Comparison of ENCODE assay signal across 15 cellular contexts in genomic region chr3:133439563-133439962, GRCh38. TPM values are rescaled to one million over a fixed set of nuclear protein-coding genes. Genes with fewer than 3 reads are reported as not detected.
DNase-seq lines count a peak whose midpoint lies in the region; ATAC-seq and TF ChIP-seq lines count a peak whose summit lies in the region.
"Had no signal": no experiment of that assay in that cellular context is flagged by ENCODE, and none has a peak within 500 bp of the region (broad histone marks: within the 10 kb centered on the region; RNA-seq: fewer than 3 reads in every experiment).

No MANE protein-coding gene starts in this region.

- intact Hi-C loops in activated B cell treated with CpG ODN at 0.5 μM for 24 hours (cut with micrococcal nuclease) (no loop called here), right lobe of liver (cut with DNase I) (no loop called here)

- peaks cover 3% of the 10 kb centered on the region for H3K36me3 Mint-ChIP-seq in activated B cell treated with CpG ODN at 0.5 μM for 24 hours (ENCODE audit: low read depth)
- H3K36me3 Mint-ChIP-seq: CD14-positive monocyte, IgD-negative memory B cell had no signal

- no peak for TF ChIP-seq CTCF in HEK293 (tag by site-specific recombination; IDR thresholded peaks at IDR 0.05)
- no peak for TF ChIP-seq CTCF in activated B cell treated with CpG ODN at 0.5 μM for 24 hours (IDR thresholded peaks at IDR 0.05)
- no peak for TF ChIP-seq CTCF in right lobe of liver (IDR thresholded peaks at IDR 0.05)

- POLR2A ChIA-PET in HEK293 (lab: Yijun Ruan, JAX), result no interaction called here
- POLR2A ChIA-PET in activated B cell treated with CpG ODN at 0.5 μM for 24 hours (lab: Charles Lee), result no interaction called here

- no peaks in the 10 kb centered on the region for H3K27me3 ChIP-seq in right lobe of liver

- H3K4me1 Mint-ChIP-seq in activated B cell treated with CpG ODN at 0.5 μM for 24 hours, result peaks cover 38% of the 10 kb centered on the region

- H3K36me3 ChIP-seq in HEK293 (ENCODE audit: control insufficient read depth in 2 of 2, insufficient read depth in 1 of 2, low read length in 2 of 2) (no peaks in the 10 kb centered on the region), right lobe of liver (no peaks in the 10 kb centered on the region)

- ATAC-seq in activated B cell treated with CpG ODN at 0.5 μM for 24 hours (ENCODE audit: low read depth) (no peak), right lobe of liver (peak in 3 of 4 donors; percentile 34 to 44 (median 42)), GM21367 (IDR thresholded peaks at IDR 0.05; ENCODE audit: unreplicated experiment) (no peak)
- ATAC-seq: A549 had no signal

- H3K9me3 ChIP-seq in HEK293 (ENCODE audit: control insufficient read depth, insufficient read depth, low read depth, low read length), result no peaks in the 10 kb centered on the region
- no peaks in the 10 kb centered on the region for H3K9me3 ChIP-seq in right lobe of liver
- H3K9me3 ChIP-seq: A549, Caco-2 had no signal

- H3K4me1 ChIP-seq in HEK293 (ENCODE audit: control insufficient read depth, insufficient read depth, low read length) (no peaks in the 10 kb centered on the region), right lobe of liver (peaks cover 0 to 16% (median 0%) of the 10 kb centered on the region in 4 donors)

- no peak overlapping the region for H3K4me3 Mint-ChIP-seq in activated B cell treated with CpG ODN at 0.5 μM for 24 hours
- H3K4me3 Mint-ChIP-seq: CD14-positive monocyte; CD8-positive, alpha-beta memory T cell had no signal

- CTCF ChIA-PET in HEK293 (lab: Yijun Ruan, JAX) (no interaction called here), activated B cell treated with CpG ODN at 0.5 μM for 24 hours (lab: Charles Lee) (no interaction called here)

- H3K27ac Mint-ChIP-seq in activated B cell treated with CpG ODN at 0.5 μM for 24 hours, result peak overlapping the region; percentile 13
- H3K27ac Mint-ChIP-seq: CD14-positive monocyte, IgD-negative memory B cell had no signal

- WGBS in right lobe of liver (ENCODE audit: insufficient coverage, low coverage, low lambda C conversion rate, missing lambda C conversion rate), result 49% methylated on average over 2 of the region's 2 CpGs

- TF ChIP-seq POLR2A in right lobe of liver (IDR thresholded peaks at IDR 0.05), result no peak

- no peak overlapping the region for H3K4me3 ChIP-seq in HEK293 (ENCODE audit: low read depth, low read length)
- H3K4me3 ChIP-seq in right lobe of liver, result no peak overlapping the region
- H3K4me3 ChIP-seq: A549 had no signal

- H3K27ac ChIP-seq in HEK293 (ENCODE audit: extremely low read depth, low read depth, low read length) (no peak overlapping the region), right lobe of liver (no peak overlapping the region)
- H3K27ac ChIP-seq: A549 had no signal

- DNase-seq in activated B cell treated with CpG ODN at 0.5 μM for 24 hours (no peak), right lobe of liver (no peak), NCI-H1092 treated with DMSO at 0.1 percent for 48 hours (lab: John Stamatoyannopoulos, UW) (no peak), DMS53 (lab: John Stamatoyannopoulos, UW) (no peak)
- DNase-seq: Caco-2; CD8-positive, alpha-beta memory T cell; HCEC 1CT had no signal

- H3K9me3 Mint-ChIP-seq in activated B cell treated with CpG ODN at 0.5 μM for 24 hours, result peaks cover 9% of the 10 kb centered on the region

- H3K27me3 Mint-ChIP-seq in activated B cell treated with CpG ODN at 0.5 μM for 24 hours, result no peaks in the 10 kb centered on the region
- H3K27me3 Mint-ChIP-seq: CD8-positive, alpha-beta memory T cell; IgD-negative memory B cell had no signal

TF ChIP-seq in HEK293, 187 proteins besides CTCF, POLR2A, EP300 and RAD21:
- no peak for TF ChIP-seq KLF10 (tag by site-specific recombination; IDR thresholded peaks at IDR 0.05)
- TF ChIP-seq PRDM1 (tag by site-specific recombination; IDR thresholded peaks at IDR 0.05), result peak; percentile 17; the same call in 1 of the 2 replicates
TF ChIP-seq in HEK293: peak in this region for 1.

RNA-seq across cellular contexts. Expression of gene BFSP2, which starts 39.7 kb away (rescaled TPM):
- total RNA-seq in activated B cell treated with CpG ODN at 0.5 μM for 24 hours, result 0.34 and 1.3 TPM in 2 replicates
- total RNA-seq in right lobe of liver, result not detected
- total RNA-seq: Caco-2; CD8-positive, alpha-beta memory T cell; Daoy; H4; HT-29 had no signal

Comparison
In these comparisons a context has a peak if more than half of its experiments do, and no peak if none do; other contexts are left out.
1. ATAC-seq: peak in right lobe of liver (3 of 4); none in activated B cell treated with CpG ODN at 0.5 μM for 24 hours (single experiment) and GM21367 (single experiment).